ENCODE assay signal across 2 cellular contexts in genomic region chr2:46259782-46260178, GRCh38.
TF ChIP-seq lines count a peak whose summit lies in the region.

No MANE protein-coding gene starts in this region.

TF ChIP-seq in endothelial cell of umbilical vein, 7 proteins besides CTCF, POLR2A, EP300 and RAD21:
- TF ChIP-seq MAX (IDR thresholded peaks at IDR 0.05; ENCODE audit: insufficient read depth, insufficient read length) (no peak), FOS (IDR thresholded peaks at IDR 0.05; ENCODE audit: borderline replicate concordance, insufficient read depth, low read length) (no peak), POLR2AphosphoS5 (IDR thresholded peaks at IDR 0.05; ENCODE audit: insufficient read depth, low read depth, low read length) (no peak), EZH2 (IDR thresholded peaks at IDR 0.05; ENCODE audit: borderline replicate concordance, low read depth, low read length, severe bottlenecking) (no peak), MYC (IDR thresholded peaks at IDR 0.05; ENCODE audit: low read depth, low read length) (no peak), JUN (IDR thresholded peaks at IDR 0.05; ENCODE audit: borderline replicate concordance, insufficient read depth, insufficient read length, low read depth) (no peak), GATA2 (IDR thresholded peaks at IDR 0.05; ENCODE audit: insufficient read depth, insufficient read length, low read depth, low read length) (no peak)

TF ChIP-seq in SK-N-SH, 30 proteins besides CTCF, POLR2A, EP300 and RAD21 (continued from another document):
- TF ChIP-seq PBX3 (IDR thresholded peaks at IDR 0.05) (no peak), MXI1 (IDR thresholded peaks at IDR 0.05; ENCODE audit: low read depth, low read length) (no peak), FOXM1 (IDR thresholded peaks at IDR 0.05; ENCODE audit: low read depth) (no peak), RFX5 (IDR thresholded peaks at IDR 0.05; ENCODE audit: low read length) (no peak), TAF1 (IDR thresholded peaks at IDR 0.05; ENCODE audit: borderline replicate concordance, low read depth, low read length) (no peak), ELF1 (IDR thresholded peaks at IDR 0.05) (no peak), USF2 (IDR thresholded peaks at IDR 0.05; ENCODE audit: borderline replicate concordance, low read depth, low read length) (no peak), ZBTB33 (IDR thresholded peaks at IDR 0.05; ENCODE audit: borderline replicate concordance, low read depth) (no peak), MEF2A (IDR thresholded peaks at IDR 0.05; ENCODE audit: borderline replicate concordance, low read depth) (no peak)
